9 cellular contexts compared by ENCODE assay signal in the genomic region with DNA sequence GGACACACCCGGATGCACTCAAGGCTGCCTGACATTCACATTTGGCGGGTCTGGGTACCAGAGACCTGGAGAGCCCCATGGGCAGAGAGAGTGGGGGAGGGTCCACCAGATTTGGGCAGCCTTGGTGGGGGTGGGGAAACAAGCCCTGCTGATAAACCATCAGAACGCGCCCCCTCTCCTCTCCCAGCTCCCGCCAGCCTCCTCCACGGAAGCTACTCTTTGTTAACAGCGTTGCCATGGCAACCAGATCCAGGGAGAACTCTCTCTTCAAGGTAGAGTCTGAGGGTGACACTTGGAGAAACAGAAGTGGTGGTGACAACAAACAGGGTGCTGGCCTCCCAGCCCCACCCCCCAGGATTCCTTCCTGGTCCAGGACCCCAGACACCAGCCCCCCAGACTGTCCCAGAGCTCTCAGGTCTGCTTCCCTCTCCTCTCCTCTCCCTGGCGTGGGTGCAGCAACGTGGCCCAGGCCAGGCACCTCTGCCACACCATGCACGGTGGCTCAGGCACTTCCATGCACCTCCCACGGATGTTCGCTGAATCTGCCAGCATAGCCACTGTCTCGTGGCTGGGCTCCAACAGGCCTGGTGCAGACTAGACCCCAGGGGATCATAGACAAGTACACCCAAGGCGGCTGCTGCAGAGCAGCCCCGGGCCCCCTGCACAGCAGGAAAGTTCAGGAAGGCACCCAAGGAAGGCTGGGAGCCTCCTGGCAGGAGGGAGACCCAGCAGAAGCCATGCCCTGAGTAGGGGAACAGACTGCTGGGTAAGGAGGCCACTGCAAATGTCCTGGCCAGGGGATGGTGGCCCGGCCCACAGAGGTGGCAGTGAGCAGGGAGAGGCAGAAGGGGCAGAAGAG. TPM values are rescaled to one million over a fixed set of nuclear protein-coding genes. Genes with fewer than 3 reads are reported as not detected.
DNase-seq lines count a peak whose midpoint lies in the region; ATAC-seq and TF ChIP-seq lines count a peak whose summit lies in the region.
"Had no signal": no experiment of that assay in that cellular context is flagged by ENCODE, and none has a peak within 500 bp of the region (broad histone marks: within the 10 kb centered on the region; RNA-seq: fewer than 3 reads in every experiment).

No MANE protein-coding gene starts in this region.

- H3K4me3 ChIP-seq in BLaER1 = no peak overlapping the region
- no peak overlapping the region for H3K4me3 ChIP-seq in NT2/D1 (ENCODE audit: insufficient read length, low read depth)
- H3K4me3 ChIP-seq in BE2C (ENCODE audit: low read depth, low read length) = no peak overlapping the region

- H3K9me3 ChIP-seq in BLaER1 = peaks cover 3% of the 10 kb centered on the region; the same call in 1 of the 2 replicates
- no peaks in the 10 kb centered on the region for H3K9me3 ChIP-seq in NT2/D1 (ENCODE audit: insufficient read depth, low read length)
- no peaks in the 10 kb centered on the region for H3K9me3 ChIP-seq in BE2C

- no peak for ATAC-seq in HG03196 (IDR thresholded peaks at IDR 0.05; ENCODE audit: unreplicated experiment)

- H4K20me1 ChIP-seq in BLaER1 = peaks cover 16% of the 10 kb centered on the region; the same call in 1 of the 2 replicates

- DNase-seq in ELR (ENCODE audit: low read depth) = peak; percentile 15
- no peak for DNase-seq in NT2/D1 (ENCODE audit: low read depth, low spot score)
- peak; percentile 88 for DNase-seq in left kidney (ENCODE audit: low read depth, low spot score)
- no peak for DNase-seq in HuH-7.5 (ENCODE audit: low spot score)
- DNase-seq in BE2C = no peak
- DNase-seq: activated T-cell treated with anti-CD3 and anti-CD28 coated beads, Interleukin-2, amount 50 U/mL, for 24 hours; NCI-H446 treated with DMSO at 0.1 percent for 48 hours had no signal

- H3K9ac ChIP-seq in BLaER1 (no peak overlapping the region), NT2/D1 (ENCODE audit: insufficient read length, low read depth) (peak overlapping the region; percentile 42)

- no peaks in the 10 kb centered on the region for H3K36me3 ChIP-seq in BLaER1
- no peaks in the 10 kb centered on the region for H3K36me3 ChIP-seq in NT2/D1 (ENCODE audit: insufficient read depth, insufficient read length, low read length)
- no peaks in the 10 kb centered on the region for H3K36me3 ChIP-seq in BE2C

- no peak overlapping the region for H3K27ac ChIP-seq in BLaER1

- no peak for TF ChIP-seq CTCF in BE2C (IDR thresholded peaks at IDR 0.05; ENCODE audit: low read depth, low read length)

- peaks cover 44% of the 10 kb centered on the region for H3K27me3 ChIP-seq in BLaER1
- peaks cover 11% of the 10 kb centered on the region for H3K27me3 ChIP-seq in NT2/D1 (ENCODE audit: insufficient read depth, insufficient read length)
- H3K27me3 ChIP-seq in BE2C = peaks cover 22% of the 10 kb centered on the region

- peak overlapping the region; percentile 78 for H3K4me2 ChIP-seq in BLaER1

- peaks cover 59% of the 10 kb centered on the region for H3K4me1 ChIP-seq in BLaER1
- H3K4me1 ChIP-seq in NT2/D1 (ENCODE audit: insufficient read depth, insufficient read length) = peaks cover 34% of the 10 kb centered on the region
- no peaks in the 10 kb centered on the region for H3K4me1 ChIP-seq in BE2C

RNA-seq across cellular contexts. Expression of a gene that starts 4.6 kb away (rescaled TPM):
- polyA plus RNA-seq in BE2C (2012; ENCODE audit: insufficient read depth, insufficient read length, low read depth) = 0.25 TPM

Comparison
In these comparisons a context has a peak if more than half of its experiments do, and no peak if none do; other contexts are left out.
1. DNase-seq: peak in ELR (single experiment) and left kidney (single experiment); none in NT2/D1 (single experiment), HuH-7.5 (single experiment) and BE2C (single experiment).